In genomic region chr16:61480250-61480649, GRCh38 we compare ENCODE assay signal across 6 cellular contexts.
"Had no signal": no experiment of that assay in that cellular context is flagged by ENCODE, and none has a peak within 500 bp of the region (broad histone marks: within the 10 kb centered on the region; RNA-seq: fewer than 3 reads in every experiment).

No MANE protein-coding gene starts in this region.

- H3K27me3 Mint-ChIP-seq: IgD-negative memory B cell had no signal

- H3K36me3 Mint-ChIP-seq: IgD-negative memory B cell had no signal

- FAIRE-seq: HTR-8/SVneo had no signal

- H3K9ac ChIP-seq: KMS-11 had no signal

- H3K27ac ChIP-seq: HL-60, KMS-11 had no signal

- H3K27ac Mint-ChIP-seq: IgD-negative memory B cell had no signal

- H3K4me2 ChIP-seq: KMS-11 had no signal

- H3K4me3 Mint-ChIP-seq: IgD-negative memory B cell had no signal

- DNase-seq: KBM-7, KG1 had no signal
